ENCODE assay signal across 13 cellular contexts in genomic region chr2:44934521-44934961, GRCh38. TPM values are rescaled to one million over a fixed set of nuclear protein-coding genes. Genes with fewer than 3 reads are reported as not detected.
DNase-seq lines count a peak whose midpoint lies in the region; FAIRE-seq and TF ChIP-seq lines count a peak whose summit lies in the region.
"Had no signal": no experiment of that assay in that cellular context is flagged by ENCODE, and none has a peak within 500 bp of the region (broad histone marks: within the 10 kb centered on the region; RNA-seq: fewer than 3 reads in every experiment).

No MANE protein-coding gene starts in this region.

- H3K14ac ChIP-seq in H1 (ENCODE audit: insufficient read length) = no peak overlapping the region

- peak overlapping the region; percentile 94 for H4K91ac ChIP-seq in H1 (replicated peaks; ENCODE audit: insufficient read length, low read length)

- no peak overlapping the region for H3K27ac ChIP-seq in H1 (ENCODE audit: low read depth, low read length)
- no peak overlapping the region for H3K27ac ChIP-seq in prostate gland
- H3K27ac ChIP-seq: transverse colon had no signal

- peaks cover 3 to 9% of the 10 kb centered on the region in 2 experiments for H4K20me1 ChIP-seq in H1 (replicated peaks in 1 of 2; ENCODE audit: control insufficient read depth in 1 of 2, insufficient read depth in 2 of 2, low read length in 2 of 2)

- no peak overlapping the region for H4K8ac ChIP-seq in H1 (ENCODE audit: extremely low read depth, insufficient read depth, low read length)

- no peak overlapping the region for H3K4ac ChIP-seq in H1 (replicated peaks; ENCODE audit: insufficient read length, low read depth, low read length)

- no peak overlapping the region for H2AK5ac ChIP-seq in H1 (ENCODE audit: low read depth, low read length)

- H3K23ac ChIP-seq in H1 (ENCODE audit: insufficient read length) = no peak overlapping the region

- H3K4me1 ChIP-seq in H1 (replicated peaks in 1 of 4; ENCODE audit: control insufficient read depth in 3 of 4, insufficient read depth in 4 of 4, low read length in 3 of 4) (peaks cover 12 to 56% (median 42%) of the 10 kb centered on the region in 4 experiments), skeletal muscle satellite cell (ENCODE audit: control insufficient read depth, insufficient read depth, low read length) (peaks cover 9% of the 10 kb centered on the region), prostate gland (replicated peaks) (peaks cover 3% of the 10 kb centered on the region)

- no peaks in the 10 kb centered on the region for H3K79me2 ChIP-seq in H1 (ENCODE audit: control insufficient read depth in 1 of 2, insufficient read depth in 2 of 2, low read length in 2 of 2)

- H2BK12ac ChIP-seq in H1 (ENCODE audit: low read depth, low read length) = 0 out of 2 replicates have a peak overlapping the region, but pooled peaks have one; percentile 27

- H3K9ac ChIP-seq in H1 (replicated peaks in 1 of 4; ENCODE audit: extremely low read depth in 1 of 4, low read depth in 3 of 4, low read length in 3 of 4) (no peak overlapping the region), skeletal muscle satellite cell (ENCODE audit: low read depth, low read length) (no peak overlapping the region)

- WGBS in H1 (ENCODE audit: extremely low coverage in 1 of 2, insufficient coverage in 1 of 2, insufficient read length in 1 of 2, insufficient replicate concordance in 2 of 2, low coverage in 1 of 2, low lambda C conversion rate in 2 of 2, missing lambda C conversion rate in 1 of 2), 2 experiments = 0% methylated on average over 12 of the region's 33 CpGs; no CpG with 5 or more reads in 1 of the 2 experiments
- WGBS in prostate gland = 3% methylated on average over 31 of the region's 33 CpGs

- peaks cover 36% of the 10 kb centered on the region; the same call in 1 of the 2 replicates for H3K23me2 ChIP-seq in H1 (ENCODE audit: low read depth, low read length)

- no peaks in the 10 kb centered on the region for H3K9me3 Mint-ChIP-seq in activated CD4-positive, alpha-beta T cell treated with anti-CD3 and anti-CD28 coated beads, Interleukin-2, amount 10 ng/mL, durations not matched to agents 24 days and 14 days

- peak overlapping the region; percentile 56; the same call in 1 of the 2 replicates for H3K18ac ChIP-seq in H1 (ENCODE audit: extremely low read depth, low read length)

- intact Hi-C loops in activated CD4-positive, alpha-beta T cell treated with anti-CD3 and anti-CD28 coated beads, Interleukin-2, amount 10 ng/mL, durations not matched to agents 24 days and 14 days (cut with micrococcal nuclease) = no loop called here
- intact Hi-C loops in prostate gland (cut with DNase I) = no loop called here

- CTCF ChIA-PET in H1 (lab: Charles Lee; ENCODE audit: partially characterized antibody) = interaction anchor here (0.6 to 3.7 kb wide), 6 partner anchors 9 to 219 kb away, joined by 3 to 20 read pairs (median 4); no protein-coding TSS in a partner anchor

- DNase-seq in activated CD4-positive, alpha-beta T cell treated with anti-CD3 and anti-CD28 coated beads, Interleukin-2, amount 10 ng/mL, durations not matched to agents 24 days and 14 days = no peak
- DNase-seq in activated CD4-positive, alpha-beta T cell treated with anti-CD3 and anti-CD28 coated beads, Interleukin-2, amount 50 U/mL, for 48 hours = no peak
- DNase-seq in NCI-H146 treated with DMSO at 0.1 percent for 48 hours (lab: John Stamatoyannopoulos, UW; ENCODE audit: unreplicated experiment) (peak; percentile 42), H1 (ENCODE audit: low read depth in 1 of 2, low spot score in 2 of 2) (peak in 1 of 2 experiments; percentile 72), iPS-NIHi7 (ENCODE audit: extremely low spot score) (no peak), prostate gland (ENCODE audit: low spot score) (no peak), mesenteric fat pad (ENCODE audit: low spot score) (no peak)
- DNase-seq: AML-193, SHP77, transverse colon had no signal

- H4K5ac ChIP-seq in H1 (ENCODE audit: insufficient read length, low read depth, low read length) = no peak overlapping the region

- H3K4me3 ChIP-seq in H1 (ENCODE audit: extremely low read depth in 1 of 4, insufficient read depth in 2 of 4, low read depth in 3 of 4, low read length in 4 of 4) (peak overlapping the region; percentile 45 to 65 (median 60)), skeletal muscle satellite cell (ENCODE audit: low read length) (peak overlapping the region; percentile 58), prostate gland (peak overlapping the region in 1 of 2 donors; percentile 7)

- H3K79me1 ChIP-seq in H1 (ENCODE audit: low read depth, low read length) = no peaks in the 10 kb centered on the region

- TF ChIP-seq CTCF in H1 (IDR thresholded peaks at IDR 0.05; ENCODE audit: control extremely low read depth in 1 of 3, insufficient read depth in 1 of 3, low read depth in 1 of 3, low read length in 3 of 3) = no peak
- TF ChIP-seq CTCF in prostate gland (IDR thresholded peaks at IDR 0.05) = no peak

- H3K36me3 ChIP-seq in H1 (ENCODE audit: control insufficient read depth in 2 of 4, insufficient read depth in 4 of 4, low read length in 3 of 4) (no peaks in the 10 kb centered on the region; a peak in 1 of 8 replicates), skeletal muscle satellite cell (ENCODE audit: insufficient read depth, low read length) (no peaks in the 10 kb centered on the region), prostate gland (no peaks in the 10 kb centered on the region)
- H3K36me3 ChIP-seq: transverse colon had no signal

- no peak overlapping the region; the same call in 1 of the 2 replicates for H2BK15ac ChIP-seq in H1 (ENCODE audit: low read length)

- H3K9me3 ChIP-seq in H1 (ENCODE audit: insufficient read depth in 2 of 2, low read depth in 1 of 2, low read length in 1 of 2) (no peaks in the 10 kb centered on the region), skeletal muscle satellite cell (replicated peaks; ENCODE audit: low read length) (no peaks in the 10 kb centered on the region), prostate gland (no peaks in the 10 kb centered on the region)
- H3K9me3 ChIP-seq: transverse colon had no signal

- FAIRE-seq in H1 (lab: Jason Lieb, UNC) = no peak
- FAIRE-seq: endothelial cell of umbilical vein had no signal

- H2BK20ac ChIP-seq in H1 (ENCODE audit: low read length) = peak overlapping the region; percentile 99; the same call in 1 of the 2 replicates

- peaks cover 6% of the 10 kb centered on the region for H3K4me1 Mint-ChIP-seq in activated CD4-positive, alpha-beta T cell treated with anti-CD3 and anti-CD28 coated beads, Interleukin-2, amount 10 ng/mL, durations not matched to agents 24 days and 14 days

- H3K27me3 Mint-ChIP-seq in activated CD4-positive, alpha-beta T cell treated with anti-CD3 and anti-CD28 coated beads, Interleukin-2, amount 10 ng/mL, durations not matched to agents 24 days and 14 days = peaks cover 78% of the 10 kb centered on the region

- H2AFZ ChIP-seq in H1 (ENCODE audit: low read length) = no peak overlapping the region

- H3K4me3 Mint-ChIP-seq in activated CD4-positive, alpha-beta T cell treated with anti-CD3 and anti-CD28 coated beads, Interleukin-2, amount 10 ng/mL, durations not matched to agents 24 days and 14 days = no peak overlapping the region

- H3K4me2 ChIP-seq in H1 (ENCODE audit: insufficient read depth in 1 of 2, low read depth in 2 of 2, low read length in 2 of 2) = peak overlapping the region; percentile 78 to 93
- peak overlapping the region; percentile 90 for H3K4me2 ChIP-seq in skeletal muscle satellite cell (ENCODE audit: low read length)

- no peak overlapping the region for H2BK120ac ChIP-seq in H1 (replicated peaks; ENCODE audit: low read depth, low read length)

- POLR2A ChIA-PET in H1 (lab: Charles Lee; ENCODE audit: partially characterized antibody) = interaction anchor here (0.8 to 2.0 kb wide), 5 partner anchors 9 to 463 kb away, joined by 3 to 9 read pairs (median 3); no protein-coding TSS in a partner anchor

- no peak for TF ChIP-seq RAD21 in H1 (IDR thresholded peaks at IDR 0.05 in 1 of 2, conservative IDR thresholded peaks at IDR 0.05 in 1 of 2; ENCODE audit: low read depth in 2 of 2, low read length in 2 of 2)

- TF ChIP-seq POLR2A in H1 (IDR thresholded peaks at IDR 0.05; ENCODE audit: control extremely low read depth in 1 of 2, low read depth in 2 of 2, low read length in 2 of 2) (no peak), prostate gland (IDR thresholded peaks at IDR 0.05) (no peak)

- no peak for TF ChIP-seq EP300 in H1 (IDR thresholded peaks at IDR 0.05; ENCODE audit: borderline replicate concordance in 1 of 2, low read depth in 2 of 2, low read length in 2 of 2)

- no peak overlapping the region for H3K56ac ChIP-seq in H1 (replicated peaks; ENCODE audit: insufficient read length, low read depth, low read length)

- H2BK5ac ChIP-seq in H1 (ENCODE audit: low read depth, low read length) = no peak overlapping the region

- H3K27ac Mint-ChIP-seq in activated CD4-positive, alpha-beta T cell treated with anti-CD3 and anti-CD28 coated beads, Interleukin-2, amount 10 ng/mL, durations not matched to agents 24 days and 14 days = peak overlapping the region; percentile 20

- H3K27me3 ChIP-seq in H1 (replicated peaks in 1 of 4; ENCODE audit: control insufficient read depth in 3 of 4, extremely low read depth in 1 of 4, insufficient read depth in 3 of 4, low read length in 3 of 4) = peaks cover 80 to 99% (median 96%) of the 10 kb centered on the region in 4 experiments; a peak in 6 of 7 replicates
- H3K27me3 ChIP-seq in skeletal muscle satellite cell (ENCODE audit: control insufficient read depth, insufficient read depth, low read length) = peaks cover 89% of the 10 kb centered on the region
- H3K27me3 ChIP-seq in prostate gland (replicated peaks; ENCODE audit: insufficient read depth) = peaks cover 74% of the 10 kb centered on the region

- peaks cover 1% of the 10 kb centered on the region for H3K36me3 Mint-ChIP-seq in activated CD4-positive, alpha-beta T cell treated with anti-CD3 and anti-CD28 coated beads, Interleukin-2, amount 10 ng/mL, durations not matched to agents 24 days and 14 days (ENCODE audit: low read depth)

TF ChIP-seq in H1, 55 proteins besides CTCF, POLR2A, EP300 and RAD21 (continues in another document):
- TF ChIP-seq ASH2L (IDR thresholded peaks at IDR 0.05; ENCODE audit: low read length) = no peak

RNA-seq across cellular contexts. Expression of gene SIX3, which starts 7.0 kb away (rescaled TPM):
- total RNA-seq in activated CD4-positive, alpha-beta T cell treated with anti-CD3 and anti-CD28 coated beads, Interleukin-2, amount 10 ng/mL, durations not matched to agents 24 days and 14 days = not detected in 2 replicates
- total RNA-seq in H1 (2021; fragmentation: NEBNext Ultra II Directional; extraction: Animal tissue kit (Norgen Biotek cat#: 25700)) = 0.19 and 0.21 TPM in 2 replicates
- polyA plus RNA-seq in H1 (2011; rRNA removed) = 0.02 and 0.52 TPM in 2 replicates
- 0.31 TPM for polyA plus RNA-seq in H1 (2011; cell fraction: cytosol; rRNA removed)
- 0.41 TPM for polyA plus RNA-seq in H1 (2011; cell fraction: nucleus; rRNA removed)
- 0.10 to 0.13 TPM (median 0.13 TPM) in 3 of 4 replicates, not detected in the other for polyA plus RNA-seq in H1 (2012, experiment 1 of 2)
- 0.09 TPM for polyA plus RNA-seq in H1 (2012, experiment 2 of 2)
- polyA plus RNA-seq in H1 (2013, experiment 1 of 2) = 0.10 TPM
- 0.07 TPM for polyA plus RNA-seq in H1 (2013, experiment 2 of 2)
- polyA minus RNA-seq in H1 (2011; rRNA and poly(A)+ RNA removed) = 0.09 TPM in 1 of 2 replicates, not detected in the other
- polyA minus RNA-seq in H1 (2011; cell fraction: cytosol; rRNA and poly(A)+ RNA removed) = not detected
- 0.50 TPM for polyA minus RNA-seq in H1 (2011; cell fraction: nucleus; rRNA and poly(A)+ RNA removed)
- total RNA-seq in skeletal muscle satellite cell (2012; rRNA removed) = 1.1 and 2.3 TPM in 2 replicates
- not detected for total RNA-seq in prostate gland
- not detected for total RNA-seq in mesenteric fat pad
- total RNA-seq: endothelial cell of umbilical vein, osteoblast, transverse colon had no signal
- polyA plus RNA-seq: endothelial cell of umbilical vein had no signal
